In the genomic region with DNA sequence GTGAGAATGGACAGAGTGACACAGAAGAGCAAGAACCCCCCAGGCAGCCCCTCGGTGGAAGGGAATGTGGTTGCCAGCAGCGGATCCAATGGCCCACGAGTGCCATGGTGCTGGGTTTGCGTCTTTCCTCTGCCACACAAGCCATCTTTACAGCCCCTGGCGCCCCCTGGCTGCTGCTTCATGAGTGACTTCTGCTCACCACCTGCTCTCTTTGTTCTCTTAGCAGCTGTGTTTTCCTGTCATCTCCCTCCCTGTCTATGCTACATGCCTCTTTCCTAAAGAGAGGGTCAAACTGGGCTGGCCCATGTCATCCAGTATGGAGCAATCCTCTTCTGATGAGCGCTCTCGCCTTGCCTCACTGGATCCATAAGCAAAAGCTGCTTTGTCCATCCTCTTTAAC, we compare ENCODE assay signal across 8 cellular contexts.
DNase-seq lines count a peak whose midpoint lies in the region; ATAC-seq and TF ChIP-seq lines count a peak whose summit lies in the region.

No MANE protein-coding gene starts in this region.

- no peak overlapping the region for H3K4me2 ChIP-seq in fibroblast of lung (ENCODE audit: extremely low read depth, insufficient read depth, low read length)

- intact Hi-C loops in posterior cingulate gyrus (cut with DNase I) = no loop called here

- ATAC-seq in HG02759 (IDR thresholded peaks at IDR 0.05; ENCODE audit: unreplicated experiment) (peak; percentile 40), GM21528 (IDR thresholded peaks at IDR 0.05; ENCODE audit: low FRiP score, unreplicated experiment) (no peak)

- peak; percentile 26 to 48 for TF ChIP-seq CTCF in fibroblast of lung (conservative IDR thresholded peaks at IDR 0.05 in 1 of 2, IDR thresholded peaks at IDR 0.05 in 1 of 2; ENCODE audit: low read depth in 1 of 2, low read length in 2 of 2)
- TF ChIP-seq CTCF in Peyer's patch (IDR thresholded peaks at IDR 0.05) = peak in 1 of 6 experiments; percentile 10

- H3K4me3 ChIP-seq in fibroblast of lung (replicated peaks in 1 of 4; ENCODE audit: control extremely low read depth in 1 of 4, insufficient read depth in 1 of 4, low read depth in 3 of 4, low read length in 4 of 4) = no peak overlapping the region
- no peak overlapping the region for H3K4me3 ChIP-seq in Peyer's patch

- H3K4me1 ChIP-seq in fibroblast of lung (ENCODE audit: control insufficient read depth, extremely low read depth, insufficient read depth, low read length) (no peaks in the 10 kb centered on the region), Peyer's patch (no peaks in the 10 kb centered on the region)

- peak; percentile 37 for DNase-seq in EL
- peak; percentile 14 for DNase-seq in RKO (ENCODE audit: low spot score)
- DNase-seq in fibroblast of lung (ENCODE audit: low read depth in 2 of 2) = peak; percentile 17 to 24
- peak in 7 of 10 donors; percentile 31 to 91 (median 49) for DNase-seq in posterior cingulate gyrus
- DNase-seq in Peyer's patch = no peak
- DNase-seq in OCI-M2 (lab: John Stamatoyannopoulos, UW; ENCODE audit: unreplicated experiment) = no peak

- H3K27ac ChIP-seq in fibroblast of lung (ENCODE audit: insufficient read depth, low read length) (no peak overlapping the region), Peyer's patch (no peak overlapping the region)

- no peaks in the 10 kb centered on the region for H3K27me3 ChIP-seq in fibroblast of lung (ENCODE audit: control insufficient read depth, insufficient read depth, low read length)
- H3K27me3 ChIP-seq in Peyer's patch = no peaks in the 10 kb centered on the region

- no peak overlapping the region for H3K9ac ChIP-seq in fibroblast of lung (ENCODE audit: insufficient read depth, low read length)

- H4K20me1 ChIP-seq in fibroblast of lung (ENCODE audit: control insufficient read depth, extremely low read depth, insufficient read depth, low read length) = no peaks in the 10 kb centered on the region

- H3K9me3 ChIP-seq in fibroblast of lung (ENCODE audit: control insufficient read depth, insufficient read depth, low read depth, low read length) (no peaks in the 10 kb centered on the region), Peyer's patch (no peaks in the 10 kb centered on the region)

- H3K79me2 ChIP-seq in fibroblast of lung (ENCODE audit: control insufficient read depth, insufficient read depth, low read length) = no peaks in the 10 kb centered on the region

- TF ChIP-seq POLR2A in Peyer's patch (IDR thresholded peaks at IDR 0.05) = no peak

- H2AFZ ChIP-seq in fibroblast of lung (ENCODE audit: low read length) = no peak overlapping the region

- H3K36me3 ChIP-seq in fibroblast of lung (ENCODE audit: control insufficient read depth, insufficient read depth, low read length) (no peaks in the 10 kb centered on the region), Peyer's patch (no peaks in the 10 kb centered on the region)

Comparison
In these comparisons a context has a peak if more than half of its experiments do, and no peak if none do; other contexts are left out.
1. DNase-seq: peak in EL (single experiment), RKO (single experiment), fibroblast of lung (2 of 2) and posterior cingulate gyrus (7 of 10); none in Peyer's patch (0 of 3) and OCI-M2 (single experiment).